Comparison of ENCODE assay signal across 7 cellular contexts in the genomic region with DNA sequence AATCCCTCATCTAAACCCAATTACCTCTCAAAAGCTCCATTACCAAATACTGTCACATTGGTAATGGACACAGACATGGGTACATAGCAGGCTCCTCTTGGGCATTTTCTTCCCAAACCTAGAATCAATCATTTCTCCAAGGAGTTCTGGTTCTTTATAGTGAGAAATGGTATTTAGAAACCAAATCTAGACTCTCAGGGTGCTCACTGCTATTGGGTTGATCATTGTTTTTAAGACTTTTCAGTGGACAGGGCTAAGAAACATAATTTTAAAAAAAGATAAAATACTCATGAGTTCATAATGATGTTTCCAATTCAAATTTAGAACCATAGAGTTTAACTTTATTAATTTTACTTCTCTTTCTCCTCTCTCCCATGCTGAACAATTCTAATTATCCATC.
"Had no signal": no experiment of that assay in that cellular context is flagged by ENCODE, and none has a peak within 500 bp of the region (broad histone marks: within the 10 kb centered on the region; RNA-seq: fewer than 3 reads in every experiment).

No MANE protein-coding gene starts in this region.

- H3K27ac ChIP-seq: GM23248 had no signal

- H3K36me3 ChIP-seq: HAP-1 had no signal

- DNase-seq: GM23248, GOT3, H7, HCEC 1CT, HFFc6 had no signal

- H3K4me3 ChIP-seq: GM23248, GM23338, HAP-1 had no signal

- H3K4me1 ChIP-seq: HAP-1 had no signal
